ENCODE assay signal across 8 cellular contexts in genomic region chr11:114399903-114400221, GRCh38. TPM values are rescaled to one million over a fixed set of nuclear protein-coding genes. Genes with fewer than 3 reads are reported as not detected.
DNase-seq lines count a peak whose midpoint lies in the region; ATAC-seq and TF ChIP-seq lines count a peak whose summit lies in the region.

No MANE protein-coding gene starts in this region.

- H3K9me3 ChIP-seq in RWPE2 (ENCODE audit: severe bottlenecking) (no peaks in the 10 kb centered on the region), neural cell (ENCODE audit: low read length) (no peaks in the 10 kb centered on the region)

- H4K20me1 ChIP-seq in neural cell (ENCODE audit: insufficient read depth) = no peaks in the 10 kb centered on the region

- peak overlapping the region; percentile 74 for H3K4me2 ChIP-seq in neural cell (ENCODE audit: low read length)

- DNase-seq in COR-L47 (lab: John Stamatoyannopoulos, UW) (peak; percentile 56), RWPE2 (ENCODE audit: low spot score) (peak; percentile 61), epithelial cell of prostate (ENCODE audit: low read depth, low spot score) (no peak), HK-2 (ENCODE audit: unreplicated experiment) (no peak)
- DNase-seq in activated CD8-positive, alpha-beta memory T cell treated with anti-CD3 and anti-CD28 coated beads for 24 hours = no peak

- H3K27ac ChIP-seq in RWPE2 (ENCODE audit: poor library complexity, severe bottlenecking) (peak overlapping the region; percentile 86), epithelial cell of prostate (peak overlapping the region; percentile 97), neural cell (ENCODE audit: low read length) (peak overlapping the region; percentile 98)

- H3K27me3 ChIP-seq in RWPE2 (ENCODE audit: insufficient read depth, poor library complexity, severe bottlenecking) = no peaks in the 10 kb centered on the region
- H3K27me3 ChIP-seq in neural cell (ENCODE audit: insufficient read depth, low read depth, low read length) = no peaks in the 10 kb centered on the region

- H2AFZ ChIP-seq in neural cell (ENCODE audit: low read depth, low read length) = peak overlapping the region; percentile 89

- peaks cover 3% of the 10 kb centered on the region for H3F3A ChIP-seq in neural cell (ENCODE audit: insufficient read depth, low read length, poor library complexity, severe bottlenecking)

- peak; percentile 21 for ATAC-seq in GM19463 (IDR thresholded peaks at IDR 0.05; ENCODE audit: unreplicated experiment)
- peak; percentile 28 for ATAC-seq in HG03571 (IDR thresholded peaks at IDR 0.05; ENCODE audit: unreplicated experiment)
- ATAC-seq in RWPE2 (ENCODE audit: low read depth) = peak; percentile 44

- TF ChIP-seq CTCF in RWPE2 (IDR thresholded peaks at IDR 0.05; ENCODE audit: poor library complexity, severe bottlenecking) = no peak
- no peak for TF ChIP-seq CTCF in neural cell (IDR thresholded peaks at IDR 0.05; ENCODE audit: poor library complexity, severe bottlenecking)

- peak overlapping the region; percentile 98 for H3K9ac ChIP-seq in neural cell (ENCODE audit: low read length)

- H3K4me3 ChIP-seq in RWPE2 (ENCODE audit: severe bottlenecking) (peak overlapping the region; percentile 56), neural cell (ENCODE audit: low read length) (peak overlapping the region; percentile 81)

- H3K79me2 ChIP-seq in neural cell (replicated peaks; ENCODE audit: insufficient read depth, low read length) = peaks cover 54% of the 10 kb centered on the region

- peaks cover 8% of the 10 kb centered on the region for H3K4me1 ChIP-seq in RWPE2 (ENCODE audit: insufficient read depth, poor library complexity, severe bottlenecking)

- H3K9me2 ChIP-seq in neural cell (ENCODE audit: insufficient read depth, low read length) = no peaks in the 10 kb centered on the region

- TF ChIP-seq RAD21 in neural cell (conservative IDR thresholded peaks at IDR 0.05) = no peak

- H3K36me3 ChIP-seq in RWPE2 (ENCODE audit: low read depth) (peaks cover 30% of the 10 kb centered on the region), neural cell (ENCODE audit: insufficient read depth, low read length) (no peaks in the 10 kb centered on the region)

- TF ChIP-seq EP300 in neural cell (conservative IDR thresholded peaks at IDR 0.05; ENCODE audit: poor library complexity, severe bottlenecking) = no peak

TF ChIP-seq in neural cell, 6 proteins besides CTCF, POLR2A, EP300 and RAD21:
- no peak for TF ChIP-seq REST (IDR thresholded peaks at IDR 0.05; ENCODE audit: borderline replicate concordance)
- TF ChIP-seq POLR2AphosphoS5 (IDR thresholded peaks at IDR 0.05) = no peak
- no peak for TF ChIP-seq SMC3 (conservative IDR thresholded peaks at IDR 0.05; ENCODE audit: poor library complexity)
- TF ChIP-seq MXI1 (conservative IDR thresholded peaks at IDR 0.05; ENCODE audit: poor library complexity, severe bottlenecking) = no peak

RNA-seq across cellular contexts. Expression of gene C11orf71, which starts 0.4 kb away (rescaled TPM):
- 29.9 and 33.1 TPM in 2 replicates for polyA plus RNA-seq in neural cell
- polyA minus RNA-seq in neural cell = 24.9 and 29.9 TPM in 2 replicates

RNA-seq across cellular contexts. Expression of gene RBM7, which starts 0.6 kb away (rescaled TPM):
- 35.7 and 36.2 TPM in 2 replicates for polyA plus RNA-seq in neural cell
- polyA minus RNA-seq in neural cell = 54.0 and 61.2 TPM in 2 replicates

RNA-seq across cellular contexts. Expression of gene REXO2, which starts 39.4 kb away (rescaled TPM):
- polyA plus RNA-seq in neural cell = 30.7 and 48.8 TPM in 2 replicates
- polyA minus RNA-seq in neural cell = 23.5 and 27.8 TPM in 2 replicates

Comparison
In these comparisons a context has a peak if more than half of its experiments do, and no peak if none do; other contexts are left out.
1. DNase-seq: peak in COR-L47 (single experiment) and RWPE2 (single experiment); none in epithelial cell of prostate (single experiment), HK-2 (single experiment) and activated CD8-positive, alpha-beta memory T cell treated with anti-CD3 and anti-CD28 coated beads for 24 hours (single experiment).
2. Peak in every context shown above with its lines, with median percentiles within 50 percentile points of each other: ATAC-seq and H3K27ac ChIP-seq.